9 cellular contexts compared by ENCODE assay signal in the genomic region with DNA sequence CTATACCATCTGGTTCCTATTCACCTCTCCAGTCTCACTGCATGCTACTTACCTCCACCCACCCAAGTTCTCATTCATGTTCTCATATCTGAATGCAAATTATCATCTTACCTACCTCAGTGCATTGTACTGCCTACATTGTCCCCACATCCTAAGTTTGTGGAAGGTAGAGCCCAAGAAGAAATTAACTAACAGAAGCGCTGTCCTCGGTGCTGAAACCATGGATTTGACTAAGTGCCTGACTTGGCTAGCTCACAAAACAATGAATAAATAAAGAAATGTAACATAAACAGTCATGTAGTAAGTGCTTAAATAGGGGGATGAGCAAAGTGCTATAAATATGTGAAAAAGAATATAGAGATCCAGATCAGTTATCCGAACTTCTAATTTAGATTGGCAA.
DNase-seq lines count a peak whose midpoint lies in the region; ATAC-seq and TF ChIP-seq lines count a peak whose summit lies in the region.
"Had no signal": no experiment of that assay in that cellular context is flagged by ENCODE, and none has a peak within 500 bp of the region (broad histone marks: within the 10 kb centered on the region; RNA-seq: fewer than 3 reads in every experiment).

No MANE protein-coding gene starts in this region.

- no peaks in the 10 kb centered on the region for H3K4me1 Mint-ChIP-seq in endodermal cell

- H3K4me3 Mint-ChIP-seq in endodermal cell = no peak overlapping the region
- H3K4me3 Mint-ChIP-seq: stimulated activated naive CD8-positive, alpha-beta T cell treated with anti-CD3 and anti-CD28 coated beads, Interleukin-15, Interleukin-2, amounts not matched to agents 100 ng/mL and 50 ng/mL, for 24 hours had no signal

- H3K4me1 ChIP-seq in endodermal cell (ENCODE audit: control insufficient read depth, insufficient read depth, low read length) = no peaks in the 10 kb centered on the region
- H3K4me1 ChIP-seq in uterus = no peaks in the 10 kb centered on the region

- TF ChIP-seq POLR2A in uterus (IDR thresholded peaks at IDR 0.05) = no peak

- H3K27ac Mint-ChIP-seq in endodermal cell = no peak overlapping the region
- H3K27ac Mint-ChIP-seq: stimulated activated naive CD8-positive, alpha-beta T cell treated with anti-CD3 and anti-CD28 coated beads, Interleukin-15, Interleukin-2, amounts not matched to agents 100 ng/mL and 50 ng/mL, for 24 hours had no signal

- no peak overlapping the region for H3K9ac ChIP-seq in endodermal cell (ENCODE audit: extremely low read depth, low read length, poor library complexity, severe bottlenecking)

- peak; percentile 14 for DNase-seq in activated CD4-positive, alpha-beta T cell treated with anti-CD3 and anti-CD28 coated beads for 48 hours
- no peak for DNase-seq in activated CD4-positive, alpha-beta T cell treated with anti-CD3 and anti-CD28 coated beads, Interleukin-2, amount 50 U/mL, for 4 hours
- DNase-seq in OCI-M1 (lab: John Stamatoyannopoulos, UW) (peak; percentile 39), endodermal cell (peak; percentile 89), pulmonary artery endothelial cell (ENCODE audit: low read depth, low spot score) (peak; percentile 10), NCI-H82 (lab: John Stamatoyannopoulos, UW) (no peak), uterus (no peak), left ventricle myocardium superior (no peak)

- H3K9me3 Mint-ChIP-seq in endodermal cell = no peaks in the 10 kb centered on the region

- no peak for TF ChIP-seq CTCF in endodermal cell (conservative IDR thresholded peaks at IDR 0.05)
- no peak for TF ChIP-seq CTCF in uterus (IDR thresholded peaks at IDR 0.05)

- H3K27ac ChIP-seq in endodermal cell (ENCODE audit: low read depth, low read length) = no peak overlapping the region
- no peak overlapping the region for H3K27ac ChIP-seq in uterus

- H3K36me3 Mint-ChIP-seq in endodermal cell (ENCODE audit: low read depth) = no peaks in the 10 kb centered on the region

- no peak for ATAC-seq in left ventricle myocardium superior

- H3K27me3 Mint-ChIP-seq in endodermal cell (ENCODE audit: insufficient read depth) = no peaks in the 10 kb centered on the region
- H3K27me3 Mint-ChIP-seq: stimulated activated naive CD8-positive, alpha-beta T cell treated with anti-CD3 and anti-CD28 coated beads, Interleukin-15, Interleukin-2, amounts not matched to agents 100 ng/mL and 50 ng/mL, for 24 hours had no signal

- no peaks in the 10 kb centered on the region for H3K27me3 ChIP-seq in endodermal cell (ENCODE audit: control insufficient read depth, insufficient read depth, low read length, poor library complexity, severe bottlenecking)
- H3K27me3 ChIP-seq in uterus = no peaks in the 10 kb centered on the region

- intact Hi-C loops in uterus (cut with DNase I; ENCODE audit: low total_unique reads) = no loop called here
- intact Hi-C loops in left ventricle myocardium superior (cut with micrococcal nuclease) = no loop called here

- H3K9me3 ChIP-seq in endodermal cell (ENCODE audit: control insufficient read depth, low read length) (no peaks in the 10 kb centered on the region), uterus (no peaks in the 10 kb centered on the region)

- H3K36me3 ChIP-seq in endodermal cell (ENCODE audit: control insufficient read depth, insufficient read depth, low read length) = no peaks in the 10 kb centered on the region
- no peaks in the 10 kb centered on the region for H3K36me3 ChIP-seq in uterus

- 0% methylated on average over 2 of the region's 3 CpGs; no CpG with 5 or more reads in 1 of the 2 experiments for WGBS in endodermal cell (ENCODE audit: insufficient coverage in 1 of 2, insufficient read length in 1 of 2), 2 experiments

- H3K4me3 ChIP-seq in endodermal cell (ENCODE audit: low read length) (no peak overlapping the region), uterus (no peak overlapping the region)

Comparison
In these comparisons a context has a peak if more than half of its experiments do, and no peak if none do; other contexts are left out.
1. DNase-seq: peak in activated CD4-positive, alpha-beta T cell treated with anti-CD3 and anti-CD28 coated beads for 48 hours (single experiment), OCI-M1 (single experiment), endodermal cell (single experiment) and pulmonary artery endothelial cell (single experiment); none in activated CD4-positive, alpha-beta T cell treated with anti-CD3 and anti-CD28 coated beads, Interleukin-2, amount 50 U/mL, for 4 hours (0 of 2), NCI-H82 (single experiment), uterus (0 of 2) and left ventricle myocardium superior (single experiment).